ENCODE assay signal across 9 cellular contexts in genomic region chr13:42876270-42876714, GRCh38.
DNase-seq lines count a peak whose midpoint lies in the region; ATAC-seq and TF ChIP-seq lines count a peak whose summit lies in the region.
"Had no signal": no experiment of that assay in that cellular context is flagged by ENCODE, and none has a peak within 500 bp of the region (broad histone marks: within the 10 kb centered on the region; RNA-seq: fewer than 3 reads in every experiment).

No MANE protein-coding gene starts in this region.

- ATAC-seq in GM18505 (IDR thresholded peaks at IDR 0.05; ENCODE audit: unreplicated experiment) (peak; percentile 95), GM21526 (IDR thresholded peaks at IDR 0.05; ENCODE audit: low FRiP score, unreplicated experiment) (peak; percentile 93), HG03457 (IDR thresholded peaks at IDR 0.05; ENCODE audit: unreplicated experiment) (peak; percentile 80)
- ATAC-seq: Panc1 had no signal

- peak; percentile 72 for DNase-seq in germinal center (ENCODE audit: low spot score)
- no peak for DNase-seq in stimulated activated naive CD4-positive, alpha-beta T cell (lab: John Stamatoyannopoulos, UW)
- DNase-seq in midbrain (lab: John Stamatoyannopoulos, UW) = no peak
- DNase-seq in epidermal melanocyte (ENCODE audit: insufficient read length, low spot score) = no peak
- DNase-seq in NCI-H510A (lab: John Stamatoyannopoulos, UW) = no peak

- no peak for TF ChIP-seq POLR2A in GM18505 (IDR thresholded peaks at IDR 0.05; ENCODE audit: borderline replicate concordance, extremely low read depth, insufficient read depth, insufficient read length)
